Comparison of ENCODE assay signal across 23 cellular contexts in the genomic region with DNA sequence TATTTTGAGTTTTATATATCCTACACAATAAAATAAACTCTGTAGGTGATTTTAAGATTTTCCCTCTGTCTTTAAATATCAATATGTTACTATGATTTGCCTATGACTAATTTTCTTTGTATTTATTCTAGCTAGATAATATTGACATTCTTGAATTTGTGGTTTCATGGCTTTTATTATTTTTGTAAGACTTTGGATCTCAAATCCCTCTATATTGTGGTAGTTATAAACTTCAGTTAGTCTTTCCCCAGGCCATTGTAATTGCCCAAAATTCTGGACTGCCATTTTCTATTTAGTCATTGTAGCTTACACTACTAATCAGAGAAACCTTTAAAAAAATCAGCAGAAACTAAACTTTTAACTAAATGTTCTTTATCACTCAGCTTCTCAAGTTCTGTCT.
"Had no signal": no experiment of that assay in that cellular context is flagged by ENCODE, and none has a peak within 500 bp of the region (broad histone marks: within the 10 kb centered on the region; RNA-seq: fewer than 3 reads in every experiment).

No MANE protein-coding gene starts in this region.

- FAIRE-seq: colon, endothelial cell of umbilical vein, frontal cortex, keratinocyte had no signal

- H3K27ac ChIP-seq: coronary artery, dorsolateral prefrontal cortex, esophagus muscularis mucosa, foreskin keratinocyte, gastroesophageal sphincter, heart left ventricle, hepatocyte, left lung, lower lobe of right lung had no signal

- H3K36me3 ChIP-seq: esophagus muscularis mucosa, gastroesophageal sphincter, heart left ventricle, left lung, lower lobe of right lung had no signal

- H3K9me3 ChIP-seq: esophagus muscularis mucosa, gastroesophageal sphincter, heart left ventricle, lower lobe of right lung had no signal

- DNase-seq: dermis blood vessel endothelial cell; dorsolateral prefrontal cortex; effector CD4-positive, alpha-beta T cell; effector memory CD4-positive, alpha-beta T cell; foreskin keratinocyte; heart left ventricle; hypothalamus; immature natural killer cell; left cardiac atrium; left lung; left ventricle myocardium superior; lower lobe of right lung; mesenchymal stem cell; mucosa of descending colon; naive B cell had no signal
